ENCODE assay signal across 20 cellular contexts in the genomic region with DNA sequence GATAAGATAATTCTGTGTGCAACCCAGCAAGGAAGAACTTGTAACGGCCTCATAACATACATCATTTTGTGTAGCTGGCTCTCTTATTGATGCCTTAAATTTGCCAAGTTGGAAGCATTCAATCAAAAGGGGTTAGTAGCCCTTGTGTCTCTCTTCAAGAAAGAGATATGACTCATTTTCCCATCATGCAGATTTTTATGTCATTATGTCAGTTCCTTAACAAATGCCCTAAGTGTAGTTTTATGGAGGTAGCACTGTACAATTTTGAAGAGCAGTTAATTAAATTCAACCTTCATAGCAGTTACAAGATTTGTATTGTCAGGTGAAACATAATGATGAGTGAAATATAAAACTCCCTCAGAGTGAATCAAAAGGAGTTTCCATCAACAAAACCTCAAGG.
"Had no signal": no experiment of that assay in that cellular context is flagged by ENCODE, and none has a peak within 500 bp of the region (broad histone marks: within the 10 kb centered on the region; RNA-seq: fewer than 3 reads in every experiment).

No MANE protein-coding gene starts in this region.

- H3K27me3 Mint-ChIP-seq: activated CD4-positive, alpha-beta memory T cell treated with anti-CD3 and anti-CD28 coated beads for 36 hours; activated naive CD8-positive, alpha-beta T cell had no signal

- H3K27ac ChIP-seq: VCaP had no signal

- H3K36me3 Mint-ChIP-seq: activated CD4-positive, alpha-beta memory T cell treated with anti-CD3 and anti-CD28 coated beads for 36 hours; activated naive CD8-positive, alpha-beta T cell had no signal

- H3K4me1 Mint-ChIP-seq: activated CD4-positive, alpha-beta T cell treated with anti-CD3 and anti-CD28 coated beads, Interleukin-2, amount 10 ng/mL, durations not matched to agents 7 days and 5 days had no signal

- H3K9me3 Mint-ChIP-seq: activated CD4-positive, alpha-beta memory T cell treated with anti-CD3 and anti-CD28 coated beads for 36 hours; activated CD4-positive, alpha-beta T cell treated with anti-CD3 and anti-CD28 coated beads, Interleukin-2, amount 10 ng/mL, durations not matched to agents 7 days and 5 days; activated T-cell treated with anti-CD3 and anti-CD28 coated beads, Interleukin-2, amount 50 U/mL, for 4 hours had no signal

- ATAC-seq: activated T-cell treated with anti-CD3 and anti-CD28 coated beads, Interleukin-2, amount 50 U/mL, for 4 hours; PC-3 had no signal

- DNase-seq: activated CD4-positive, alpha-beta memory T cell treated with anti-CD3 and anti-CD28 coated beads for 36 hours; activated CD4-positive, alpha-beta T cell treated with anti-CD3 and anti-CD28 coated beads, Interleukin-2, amount 10 ng/mL, durations not matched to agents 7 days and 5 days; activated CD4-positive, CD25-positive, alpha-beta regulatory T cell; activated CD8-positive, alpha-beta memory T cell treated with anti-CD3 and anti-CD28 coated beads for 24 hours; activated effector memory CD4-positive, alpha-beta T cell treated with anti-CD3 and anti-CD28 coated beads, Interleukin-2, amount 50 U/mL, for 16 hours; activated naive CD4-positive, alpha-beta T cell treated with Interleukin-2 at 50 U/mL for 16 hours; activated T-cell treated with anti-CD3 and anti-CD28 coated beads, Interleukin-2, amount 50 U/mL, for 4 hours; central memory CD4-positive, alpha-beta T cell; MM.1S; NCI-H1105; NCI-H1436; NCI-H1694 treated with DMSO at 0.1 percent for 48 hours; NCI-H2029 treated with DMSO at 0.1 percent for 48 hours; NCI-H446; NCI-H524; PC-3; SIG-M5; T-helper 1 cell had no signal

- H3K4me3 Mint-ChIP-seq: activated CD4-positive, alpha-beta memory T cell treated with anti-CD3 and anti-CD28 coated beads for 36 hours; activated CD4-positive, alpha-beta T cell treated with anti-CD3 and anti-CD28 coated beads, Interleukin-2, amount 10 ng/mL, durations not matched to agents 7 days and 5 days; activated naive CD8-positive, alpha-beta T cell; activated T-cell treated with anti-CD3 and anti-CD28 coated beads, Interleukin-2, amount 50 U/mL, for 4 hours had no signal

- H3K27ac Mint-ChIP-seq: activated CD4-positive, alpha-beta memory T cell treated with anti-CD3 and anti-CD28 coated beads for 36 hours; activated CD4-positive, alpha-beta T cell treated with anti-CD3 and anti-CD28 coated beads, Interleukin-2, amount 10 ng/mL, durations not matched to agents 7 days and 5 days; activated naive CD8-positive, alpha-beta T cell had no signal
